2 cellular contexts compared by ENCODE assay signal in genomic region chr17:43070872-43071271, GRCh38.
TF ChIP-seq lines count a peak whose summit lies in the region.

No MANE protein-coding gene starts in this region.

TF ChIP-seq in liver, 16 proteins besides CTCF, POLR2A, EP300 and RAD21:
- TF ChIP-seq JUND (IDR thresholded peaks at IDR 0.05) (no peak), REST (IDR thresholded peaks at IDR 0.05) (no peak), RXRA (IDR thresholded peaks at IDR 0.05) (peak in 1 of 2 donors; percentile 37), MAX (IDR thresholded peaks at IDR 0.05) (no peak), FOXA2 (IDR thresholded peaks at IDR 0.05) (no peak), ATF3 (IDR thresholded peaks at IDR 0.05) (no peak), HNF4G (IDR thresholded peaks at IDR 0.05) (no peak), FOXA1 (IDR thresholded peaks at IDR 0.05) (no peak), NR2F2 (IDR thresholded peaks at IDR 0.05) (no peak), TAF1 (conservative IDR thresholded peaks at IDR 0.05) (no peak), SP1 (IDR thresholded peaks at IDR 0.05) (peak; percentile 18), GABPA (IDR thresholded peaks at IDR 0.05 in 1 of 2, conservative IDR thresholded peaks at IDR 0.05 in 1 of 2) (no peak), HNF4A (conservative IDR thresholded peaks at IDR 0.05) (peak; percentile 40 to 60), EGR1 (IDR thresholded peaks at IDR 0.05; ENCODE audit: low read depth in 2 of 2) (no peak), ZBTB33 (IDR thresholded peaks at IDR 0.05) (no peak), YY1 (IDR thresholded peaks at IDR 0.05) (no peak)

TF ChIP-seq in HepG2, 621 proteins besides CTCF, POLR2A, EP300 and RAD21:
- TF ChIP-seq ZNF724P (CRISPR knock-in tag; IDR thresholded peaks at IDR 0.05; ENCODE audit: borderline replicate concordance) (no peak), SKI (IDR thresholded peaks at IDR 0.05; ENCODE audit: partially characterized antibody) (no peak), ZNF552 (CRISPR knock-in tag; IDR thresholded peaks at IDR 0.05; ENCODE audit: borderline replicate concordance) (no peak), JARID2 (CRISPR knock-in tag; IDR thresholded peaks at IDR 0.05; ENCODE audit: insufficient replicate concordance) (no peak)
